9 cellular contexts compared by ENCODE assay signal in the genomic region with DNA sequence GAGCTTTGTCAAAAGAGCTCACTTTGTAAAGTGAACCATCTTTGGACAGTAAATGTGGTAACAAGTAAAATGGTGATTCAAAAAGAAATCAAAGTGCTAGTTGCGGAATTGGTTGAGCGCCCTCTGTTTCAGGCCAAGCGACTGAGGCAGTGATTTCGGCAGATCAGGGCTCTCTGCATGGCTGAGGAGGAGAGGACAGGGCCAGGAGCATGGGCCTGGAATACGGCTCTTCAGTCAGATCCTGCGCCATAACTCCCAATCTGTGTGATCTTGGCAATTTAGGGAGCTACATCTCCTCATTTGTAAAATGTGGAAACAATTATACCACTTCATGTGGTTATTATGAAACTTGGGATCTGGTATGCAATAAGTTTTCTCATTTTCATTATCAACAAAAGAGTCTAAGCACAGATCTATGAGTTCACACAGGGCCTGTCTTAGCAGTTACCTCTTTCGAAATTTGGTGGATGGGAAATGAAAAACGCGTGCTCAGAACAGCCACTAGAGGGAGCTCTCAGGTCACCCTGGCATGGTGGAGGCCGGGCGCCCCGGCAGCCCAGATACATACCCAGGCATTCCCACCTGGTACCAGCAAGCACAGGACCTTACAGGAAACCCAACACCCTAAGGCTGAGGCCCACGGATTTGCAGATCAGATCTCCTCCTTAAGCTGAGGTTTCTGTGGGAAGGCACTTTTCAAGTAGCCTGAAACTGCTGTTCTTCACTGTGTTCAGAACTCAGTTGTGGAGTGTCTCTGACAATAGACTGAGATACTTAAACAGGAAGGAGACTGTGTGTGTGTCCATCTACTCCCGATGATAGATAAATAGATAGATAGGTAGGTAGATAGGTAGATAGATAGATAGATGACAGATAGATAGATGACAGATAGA.
DNase-seq lines count a peak whose midpoint lies in the region; ATAC-seq and TF ChIP-seq lines count a peak whose summit lies in the region.
"Had no signal": no experiment of that assay in that cellular context is flagged by ENCODE, and none has a peak within 500 bp of the region (broad histone marks: within the 10 kb centered on the region; RNA-seq: fewer than 3 reads in every experiment).

No MANE protein-coding gene starts in this region.

- DNase-seq in AG20443 (ENCODE audit: low spot score), result peak; percentile 85
- peak; percentile 40 for DNase-seq in NCI-H345 treated with DMSO at 0.1 percent for 48 hours (lab: John Stamatoyannopoulos, UW; ENCODE audit: unreplicated experiment)
- DNase-seq in activated CD4-positive, alpha-beta T cell treated with anti-CD3 and anti-CD28 coated beads, Interleukin-2, amount 10 ng/mL, durations not matched to agents 24 days and 14 days, result peak; percentile 90
- peak; percentile 19 for DNase-seq in dedifferentiated amniotic fluid mesenchymal stem cell (ENCODE audit: extremely low spot score)
- DNase-seq in lung (ENCODE audit: low spot score), result peak; percentile 60
- DNase-seq in stimulated activated CD8-positive, alpha-beta memory T cell treated with anti-CD3 and anti-CD28 coated beads, Interleukin-12 subunit alpha, Interleukin-12 subunit beta, amount 100 ng/mL, for 24 hours (ENCODE audit: extremely low read depth), result peak; percentile 9

- no peaks in the 10 kb centered on the region for H3K9me3 ChIP-seq in lung (ENCODE audit: control insufficient read depth in 2 of 2, insufficient read depth in 1 of 2, low read length in 1 of 2)

- H3K27me3 ChIP-seq in lung (ENCODE audit: control insufficient read depth, insufficient read depth), result no peaks in the 10 kb centered on the region

- no peak overlapping the region for H3K4me3 ChIP-seq in lung

- intact Hi-C loops in activated CD4-positive, alpha-beta T cell treated with anti-CD3 and anti-CD28 coated beads, Interleukin-2, amount 10 ng/mL, durations not matched to agents 24 days and 14 days (cut with micrococcal nuclease), result loop anchor here (1.0 to 10.0 kb wide), 8 partner anchors 46 to 908 kb away; no protein-coding TSS in a partner anchor

- peak overlapping the region in 1 of 2 donors; percentile 47 for H3K27ac ChIP-seq in lung (ENCODE audit: low read depth in 1 of 2, low read length in 1 of 2)

- TF ChIP-seq CTCF in lung (IDR thresholded peaks at IDR 0.05; ENCODE audit: control extremely low read depth, extremely low read depth), result peak; percentile 63

- peak; percentile 64 for ATAC-seq in GM18870 (IDR thresholded peaks at IDR 0.05; ENCODE audit: unreplicated experiment)
- ATAC-seq in HG03095 (IDR thresholded peaks at IDR 0.05; ENCODE audit: unreplicated experiment), result peak; percentile 60
- peak; percentile 71 for ATAC-seq in lung (ENCODE audit: insufficient read depth, low FRiP score)

- no peaks in the 10 kb centered on the region for H3K36me3 Mint-ChIP-seq in activated CD4-positive, alpha-beta T cell treated with anti-CD3 and anti-CD28 coated beads, Interleukin-2, amount 10 ng/mL, durations not matched to agents 24 days and 14 days (ENCODE audit: low read depth)
- H3K36me3 Mint-ChIP-seq: IgD-negative memory B cell had no signal

- H3K27me3 Mint-ChIP-seq in activated CD4-positive, alpha-beta T cell treated with anti-CD3 and anti-CD28 coated beads, Interleukin-2, amount 10 ng/mL, durations not matched to agents 24 days and 14 days, result peaks cover 13% of the 10 kb centered on the region

- peak overlapping the region; percentile 65 for H3K27ac Mint-ChIP-seq in activated CD4-positive, alpha-beta T cell treated with anti-CD3 and anti-CD28 coated beads, Interleukin-2, amount 10 ng/mL, durations not matched to agents 24 days and 14 days
- H3K27ac Mint-ChIP-seq: IgD-negative memory B cell had no signal

- peaks cover 0 to 3% of the 10 kb centered on the region in 2 donors for H3K4me1 ChIP-seq in lung (ENCODE audit: control insufficient read depth in 2 of 2, insufficient read depth in 2 of 2, low read length in 2 of 2)

- WGBS in lung, 2 donors, result 40 to 43% methylated on average over 14 of the region's 14 CpGs

- peaks cover 30% of the 10 kb centered on the region for H3K4me1 Mint-ChIP-seq in activated CD4-positive, alpha-beta T cell treated with anti-CD3 and anti-CD28 coated beads, Interleukin-2, amount 10 ng/mL, durations not matched to agents 24 days and 14 days

- H3K36me3 ChIP-seq in lung (ENCODE audit: control insufficient read depth in 2 of 2, insufficient read depth in 2 of 2, low read length in 2 of 2), result no peaks in the 10 kb centered on the region

- H3K9me3 Mint-ChIP-seq in activated CD4-positive, alpha-beta T cell treated with anti-CD3 and anti-CD28 coated beads, Interleukin-2, amount 10 ng/mL, durations not matched to agents 24 days and 14 days, result no peaks in the 10 kb centered on the region

- peak overlapping the region; percentile 9 for H3K4me3 Mint-ChIP-seq in activated CD4-positive, alpha-beta T cell treated with anti-CD3 and anti-CD28 coated beads, Interleukin-2, amount 10 ng/mL, durations not matched to agents 24 days and 14 days
- H3K4me3 Mint-ChIP-seq: IgD-negative memory B cell had no signal

Comparison
In these comparisons a context has a peak if more than half of its experiments do, and no peak if none do; other contexts are left out.
1. DNase-seq: peak in every context shown above with its lines; median percentile 90 in activated CD4-positive, alpha-beta T cell treated with anti-CD3 and anti-CD28 coated beads, Interleukin-2, amount 10 ng/mL, durations not matched to agents 24 days and 14 days; 85 in AG20443; 60 in lung; 40 in NCI-H345 treated with DMSO at 0.1 percent for 48 hours; 19 in dedifferentiated amniotic fluid mesenchymal stem cell; 9 in stimulated activated CD8-positive, alpha-beta memory T cell treated with anti-CD3 and anti-CD28 coated beads, Interleukin-12 subunit alpha, Interleukin-12 subunit beta, amount 100 ng/mL, for 24 hours.